Comparison of ENCODE assay signal across 2 cellular contexts in the genomic region with DNA sequence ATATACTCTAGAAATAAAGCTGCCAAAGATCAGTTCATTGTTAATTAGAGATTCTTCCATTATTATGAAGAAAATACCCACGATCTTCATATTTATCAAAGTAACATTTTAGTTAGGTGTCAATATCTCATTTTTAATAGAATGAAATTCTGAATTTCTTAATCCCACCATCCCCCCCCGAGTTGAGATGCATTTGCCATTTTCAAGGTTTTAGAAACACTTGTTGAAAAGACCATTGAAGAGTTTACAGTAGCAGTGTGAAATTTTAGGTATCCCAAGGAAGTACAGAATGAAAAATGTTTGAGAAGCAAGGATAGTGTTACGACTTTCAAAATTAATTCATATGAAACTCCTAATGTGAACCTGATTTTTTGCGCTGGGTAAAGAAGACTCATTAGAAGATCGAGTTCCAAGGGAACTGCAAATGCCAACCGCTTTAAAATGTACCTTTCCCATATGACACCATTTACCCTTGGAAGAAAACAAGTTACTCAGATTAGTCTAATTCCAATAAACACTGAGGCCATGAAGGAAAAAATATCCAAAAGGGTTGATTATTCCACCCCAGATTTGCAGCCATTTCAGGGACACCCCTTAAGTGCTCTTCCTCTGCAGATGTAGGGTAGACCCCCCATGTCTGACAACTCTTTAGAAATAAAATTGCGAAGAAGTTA.
TF ChIP-seq lines count a peak whose summit lies in the region.

No MANE protein-coding gene starts in this region.

TF ChIP-seq in HCT116, 20 proteins besides CTCF, POLR2A, EP300 and RAD21 (continued from another document):
- TF ChIP-seq, protein P1, sequence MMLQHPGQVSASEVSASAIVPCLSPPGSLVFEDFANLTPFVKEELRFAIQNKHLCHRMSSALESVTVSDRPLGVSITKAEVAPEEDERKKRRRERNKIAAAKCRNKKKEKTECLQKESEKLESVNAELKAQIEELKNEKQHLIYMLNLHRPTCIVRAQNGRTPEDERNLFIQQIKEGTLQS (IDR thresholded peaks at IDR 0.05), result no peak
- TF ChIP-seq EZH2 (IDR thresholded peaks at IDR 0.05) (no peak), CBX3 (IDR thresholded peaks at IDR 0.05; ENCODE audit: low read depth) (no peak), CEBPB (IDR thresholded peaks at IDR 0.05; ENCODE audit: low read depth) (no peak), EZH2phosphoT487 (IDR thresholded peaks at IDR 0.05; ENCODE audit: borderline replicate concordance) (no peak), TCF7L2 (IDR thresholded peaks at IDR 0.05; ENCODE audit: borderline replicate concordance, extremely low read depth, insufficient read depth, insufficient read length) (no peak), SRF (IDR thresholded peaks at IDR 0.05; ENCODE audit: low read depth) (no peak), EGR1 (IDR thresholded peaks at IDR 0.05; ENCODE audit: low read depth) (no peak), ZFX (IDR thresholded peaks at IDR 0.05) (no peak), YY1 (IDR thresholded peaks at IDR 0.05; ENCODE audit: extremely low read depth, insufficient replicate concordance, low read depth, low read length) (no peak), ELF1 (IDR thresholded peaks at IDR 0.05; ENCODE audit: borderline replicate concordance, low read depth) (no peak), POLR2AphosphoS5 (IDR thresholded peaks at IDR 0.05; ENCODE audit: low read depth, low read length) (no peak), FOSL1 (IDR thresholded peaks at IDR 0.05; ENCODE audit: low read depth) (no peak), JUND (IDR thresholded peaks at IDR 0.05) (no peak), ZNF274 (IDR thresholded peaks at IDR 0.05; ENCODE audit: low read depth, low read length) (no peak), SIN3A (IDR thresholded peaks at IDR 0.05; ENCODE audit: low read depth) (no peak)
- TF ChIP-seq, protein P2, sequence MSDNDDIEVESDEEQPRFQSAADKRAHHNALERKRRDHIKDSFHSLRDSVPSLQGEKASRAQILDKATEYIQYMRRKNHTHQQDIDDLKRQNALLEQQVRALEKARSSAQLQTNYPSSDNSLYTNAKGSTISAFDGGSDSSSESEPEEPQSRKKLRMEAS (IDR thresholded peaks at IDR 0.05), result no peak
- TF ChIP-seq, protein P3, sequence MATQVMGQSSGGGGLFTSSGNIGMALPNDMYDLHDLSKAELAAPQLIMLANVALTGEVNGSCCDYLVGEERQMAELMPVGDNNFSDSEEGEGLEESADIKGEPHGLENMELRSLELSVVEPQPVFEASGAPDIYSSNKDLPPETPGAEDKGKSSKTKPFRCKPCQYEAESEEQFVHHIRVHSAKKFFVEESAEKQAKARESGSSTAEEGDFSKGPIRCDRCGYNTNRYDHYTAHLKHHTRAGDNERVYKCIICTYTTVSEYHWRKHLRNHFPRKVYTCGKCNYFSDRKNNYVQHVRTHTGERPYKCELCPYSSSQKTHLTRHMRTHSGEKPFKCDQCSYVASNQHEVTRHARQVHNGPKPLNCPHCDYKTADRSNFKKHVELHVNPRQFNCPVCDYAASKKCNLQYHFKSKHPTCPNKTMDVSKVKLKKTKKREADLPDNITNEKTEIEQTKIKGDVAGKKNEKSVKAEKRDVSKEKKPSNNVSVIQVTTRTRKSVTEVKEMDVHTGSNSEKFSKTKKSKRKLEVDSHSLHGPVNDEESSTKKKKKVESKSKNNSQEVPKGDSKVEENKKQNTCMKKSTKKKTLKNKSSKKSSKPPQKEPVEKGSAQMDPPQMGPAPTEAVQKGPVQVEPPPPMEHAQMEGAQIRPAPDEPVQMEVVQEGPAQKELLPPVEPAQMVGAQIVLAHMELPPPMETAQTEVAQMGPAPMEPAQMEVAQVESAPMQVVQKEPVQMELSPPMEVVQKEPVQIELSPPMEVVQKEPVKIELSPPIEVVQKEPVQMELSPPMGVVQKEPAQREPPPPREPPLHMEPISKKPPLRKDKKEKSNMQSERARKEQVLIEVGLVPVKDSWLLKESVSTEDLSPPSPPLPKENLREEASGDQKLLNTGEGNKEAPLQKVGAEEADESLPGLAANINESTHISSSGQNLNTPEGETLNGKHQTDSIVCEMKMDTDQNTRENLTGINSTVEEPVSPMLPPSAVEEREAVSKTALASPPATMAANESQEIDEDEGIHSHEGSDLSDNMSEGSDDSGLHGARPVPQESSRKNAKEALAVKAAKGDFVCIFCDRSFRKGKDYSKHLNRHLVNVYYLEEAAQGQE (IDR thresholded peaks at IDR 0.05; ENCODE audit: low read depth), result no peak

TF ChIP-seq in SK-N-SH treated with all-trans-retinoic acid at 6 μM for 48 hours, 23 proteins besides CTCF, POLR2A, EP300 and RAD21 (continued from another document):
- TF ChIP-seq, protein P4, sequence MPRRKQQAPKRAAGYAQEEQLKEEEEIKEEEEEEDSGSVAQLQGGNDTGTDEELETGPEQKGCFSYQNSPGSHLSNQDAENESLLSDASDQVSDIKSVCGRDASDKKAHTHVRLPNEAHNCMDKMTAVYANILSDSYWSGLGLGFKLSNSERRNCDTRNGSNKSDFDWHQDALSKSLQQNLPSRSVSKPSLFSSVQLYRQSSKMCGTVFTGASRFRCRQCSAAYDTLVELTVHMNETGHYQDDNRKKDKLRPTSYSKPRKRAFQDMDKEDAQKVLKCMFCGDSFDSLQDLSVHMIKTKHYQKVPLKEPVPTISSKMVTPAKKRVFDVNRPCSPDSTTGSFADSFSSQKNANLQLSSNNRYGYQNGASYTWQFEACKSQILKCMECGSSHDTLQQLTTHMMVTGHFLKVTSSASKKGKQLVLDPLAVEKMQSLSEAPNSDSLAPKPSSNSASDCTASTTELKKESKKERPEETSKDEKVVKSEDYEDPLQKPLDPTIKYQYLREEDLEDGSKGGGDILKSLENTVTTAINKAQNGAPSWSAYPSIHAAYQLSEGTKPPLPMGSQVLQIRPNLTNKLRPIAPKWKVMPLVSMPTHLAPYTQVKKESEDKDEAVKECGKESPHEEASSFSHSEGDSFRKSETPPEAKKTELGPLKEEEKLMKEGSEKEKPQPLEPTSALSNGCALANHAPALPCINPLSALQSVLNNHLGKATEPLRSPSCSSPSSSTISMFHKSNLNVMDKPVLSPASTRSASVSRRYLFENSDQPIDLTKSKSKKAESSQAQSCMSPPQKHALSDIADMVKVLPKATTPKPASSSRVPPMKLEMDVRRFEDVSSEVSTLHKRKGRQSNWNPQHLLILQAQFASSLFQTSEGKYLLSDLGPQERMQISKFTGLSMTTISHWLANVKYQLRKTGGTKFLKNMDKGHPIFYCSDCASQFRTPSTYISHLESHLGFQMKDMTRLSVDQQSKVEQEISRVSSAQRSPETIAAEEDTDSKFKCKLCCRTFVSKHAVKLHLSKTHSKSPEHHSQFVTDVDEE (CRISPR knock-in tag; IDR thresholded peaks at IDR 0.05), result no peak
- TF ChIP-seq OSR1 (CRISPR knock-in tag; IDR thresholded peaks at IDR 0.05), result no peak
- no peak for TF ChIP-seq ZC3H10 (CRISPR knock-in tag; IDR thresholded peaks at IDR 0.05)
- no peak for TF ChIP-seq ZNF70 (CRISPR knock-in tag; IDR thresholded peaks at IDR 0.05)
- no peak for TF ChIP-seq ARNTL (CRISPR knock-in tag; IDR thresholded peaks at IDR 0.05; ENCODE audit: borderline replicate concordance, low read depth)
- TF ChIP-seq PPARA (CRISPR knock-in tag; IDR thresholded peaks at IDR 0.05; ENCODE audit: borderline replicate concordance), result no peak
- no peak for TF ChIP-seq ZNF565 (CRISPR knock-in tag; conservative IDR thresholded peaks at IDR 0.05; ENCODE audit: low read depth)
- TF ChIP-seq ZNF8 (CRISPR knock-in tag; IDR thresholded peaks at IDR 0.05), result no peak
- TF ChIP-seq TCF4 (CRISPR knock-in tag; IDR thresholded peaks at IDR 0.05; ENCODE audit: borderline replicate concordance), result no peak
- TF ChIP-seq ESRRG (CRISPR knock-in tag; IDR thresholded peaks at IDR 0.05), result no peak
- no peak for TF ChIP-seq CSDC2 (CRISPR knock-in tag; IDR thresholded peaks at IDR 0.05)
